8 cellular contexts compared by ENCODE assay signal in the genomic region with DNA sequence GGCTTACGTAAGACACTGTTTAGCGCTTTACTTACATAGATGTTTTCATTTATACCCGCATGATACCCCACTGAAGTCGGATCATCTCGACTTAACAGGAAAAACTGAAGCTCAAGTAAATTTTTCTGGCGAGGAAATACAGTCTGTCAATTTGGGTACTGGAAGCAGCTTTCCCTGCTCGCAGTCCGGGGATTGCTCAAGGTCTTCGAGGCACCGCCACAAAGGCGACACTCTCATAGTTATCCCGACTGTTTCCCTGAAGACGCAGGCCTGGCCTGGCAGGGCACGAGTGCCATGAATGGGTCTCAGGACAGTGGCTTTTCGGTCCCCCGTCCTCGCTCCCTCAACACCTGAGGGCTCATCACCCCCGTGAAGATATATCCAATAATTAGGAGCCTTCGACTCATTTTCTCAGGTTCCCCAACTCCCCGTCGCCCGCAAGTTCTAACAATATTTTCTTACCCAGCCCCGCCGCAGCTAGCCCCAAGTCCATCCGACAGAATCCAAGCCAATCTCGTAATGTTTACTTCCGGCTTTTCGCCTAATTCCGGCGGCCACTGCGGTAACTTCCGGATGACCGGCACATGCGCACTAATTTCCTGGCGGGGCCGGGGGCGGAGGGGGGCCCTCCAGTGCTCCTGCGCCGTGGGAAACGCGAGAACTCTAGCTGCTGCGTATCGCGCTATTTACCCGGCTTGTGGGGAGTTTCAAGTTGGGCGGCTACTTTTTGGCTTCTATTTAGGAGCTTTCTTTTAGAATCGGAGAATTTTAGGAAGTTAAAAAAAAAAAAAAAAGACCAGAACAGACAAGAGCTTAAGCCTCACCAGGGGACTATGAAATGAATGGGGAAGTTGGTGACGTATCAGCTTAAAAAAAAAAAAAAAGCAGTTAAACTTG. TPM values are rescaled to one million over a fixed set of nuclear protein-coding genes. Genes with fewer than 3 reads are reported as not detected.
DNase-seq lines count a peak whose midpoint lies in the region; ATAC-seq and TF ChIP-seq lines count a peak whose summit lies in the region.

SLU7 (minus strand) TSS at position 521 of the 897 bp plus-strand sequence. CDS start 3,787 bp downstream, outside the sequence.

- no peaks in the 10 kb centered on the region for H3K9me3 ChIP-seq in IMR-90 (ENCODE audit: control insufficient read depth, insufficient read depth, low read length)
- no peaks in the 10 kb centered on the region for H3K9me3 ChIP-seq in mucosa of descending colon

- peak within 1 kb of the TSS; percentile 77 for H2AK9ac ChIP-seq in IMR-90 (replicated peaks; ENCODE audit: low read depth, low read length, poor library complexity)

- no peak for TF ChIP-seq RAD21 in IMR-90 (IDR thresholded peaks at IDR 0.05; ENCODE audit: low read length)

- H2AFZ ChIP-seq in IMR-90 (replicated peaks; ENCODE audit: low read length, poor library complexity), result peak within 1 kb of the TSS; percentile 82

- BruUV-seq in IMR-90 (replicated peaks; lab: Mats Ljungman, UMichigan), result TSS peak; percentile 77

- H3K27me3 ChIP-seq in IMR-90 (ENCODE audit: control insufficient read depth, insufficient read depth, low read length), result no peaks in the 10 kb centered on the region

- POLR2A ChIA-PET in IMR-90 (lab: Charles Lee; ENCODE audit: unreplicated experiment), result interaction anchor here (0.6 to 0.7 kb wide), 4 partner anchors 315 to 1408 kb away, joined by 4 to 9 read pairs (median 6); no protein-coding TSS in a partner anchor

- H3K4ac ChIP-seq in IMR-90 (ENCODE audit: low read depth, low read length), result peak within 1 kb of the TSS; percentile 71

- H4K91ac ChIP-seq in IMR-90 (ENCODE audit: insufficient read depth, low read depth, low read length), result peak within 1 kb of the TSS; percentile 46

- H2AK5ac ChIP-seq in IMR-90 (ENCODE audit: low read depth, low read length), result peak within 1 kb of the TSS; percentile 60

- H3K27ac ChIP-seq in IMR-90 (ENCODE audit: insufficient read depth, low read length), result peak within 1 kb of the TSS; percentile 73

- no peak within 1 kb of the TSS for H2BK20ac ChIP-seq in IMR-90 (ENCODE audit: low read depth, low read length)

- H2BK15ac ChIP-seq in IMR-90 (ENCODE audit: low read depth, low read length), result 0 out of 3 replicates have a peak within 1 kb of the TSS, but pooled peaks have one; percentile 2

- H4K20me1 ChIP-seq in IMR-90 (ENCODE audit: insufficient read depth, low read length), result no peaks in the 10 kb centered on the region

- peak; percentile 73 for ATAC-seq in GM21528 (IDR thresholded peaks at IDR 0.05; ENCODE audit: low FRiP score, unreplicated experiment)
- peak; percentile 77 for ATAC-seq in IMR-90 (ENCODE audit: low read depth)
- peak; percentile 92 for ATAC-seq in mucosa of descending colon

- in situ Hi-C loops in IMR-90 (cut with MboI; ENCODE audit: low sequenced_read_pairs), result no loop called here

- H2BK5ac ChIP-seq in IMR-90 (ENCODE audit: low read depth, low read length, poor library complexity, severe bottlenecking), result peak within 1 kb of the TSS; percentile 83

- peak within 1 kb of the TSS; percentile 91 for H3K14ac ChIP-seq in IMR-90 (replicated peaks; ENCODE audit: low read depth, low read length)

- H2BK120ac ChIP-seq in IMR-90 (ENCODE audit: low read depth, low read length), result peak within 1 kb of the TSS; percentile 55; the same call in 1 of the 2 replicates

- CTCF ChIA-PET in IMR-90 (lab: Yijun Ruan, JAX), result interaction anchor here (0.6 to 1.2 kb wide), 3 partner anchors 12 to 1130 kb away, joined by 3 to 6 read pairs (median 4); no protein-coding TSS in a partner anchor

- H3K79me1 ChIP-seq in IMR-90 (ENCODE audit: low read depth in 1 of 2, low read length in 2 of 2), result peaks cover 16 to 37% of the 10 kb centered on the region in 2 experiments

- H3K36me3 ChIP-seq in IMR-90 (ENCODE audit: control insufficient read depth, insufficient read depth, low read length), result peaks cover 3% of the 10 kb centered on the region
- peaks cover 7% of the 10 kb centered on the region for H3K36me3 ChIP-seq in mucosa of descending colon (ENCODE audit: low read depth)

- WGBS in IMR-90 (ENCODE audit: extremely low coverage in 2 of 2, insufficient read length in 1 of 2), 2 experiments, result 1% methylated on average over 25 of the region's 48 CpGs; no CpG with 5 or more reads in 1 of the 2 experiments

- H3K4me1 ChIP-seq in IMR-90 (ENCODE audit: control insufficient read depth, insufficient read depth, low read length) (peaks cover 7% of the 10 kb centered on the region), mucosa of descending colon (ENCODE audit: low read depth) (peaks cover 12% of the 10 kb centered on the region)

- peak within 1 kb of the TSS; percentile 70 for H3K56ac ChIP-seq in IMR-90 (ENCODE audit: extremely low read depth, insufficient read depth, low read length)

- peak within 1 kb of the TSS; percentile 84 for H3K23ac ChIP-seq in IMR-90 (ENCODE audit: low read depth, low read length)

- peak within 1 kb of the TSS; percentile 89 for H3K4me2 ChIP-seq in IMR-90 (ENCODE audit: low read depth, low read length)

- peak within 1 kb of the TSS; percentile 39 for H3K18ac ChIP-seq in IMR-90 (ENCODE audit: low read depth, low read length)

- DNase-seq in DMS 273 (lab: John Stamatoyannopoulos, UW; ENCODE audit: unreplicated experiment) (peak; percentile 98), IMR-90 (peak; percentile 95), OCI-M1 (lab: John Stamatoyannopoulos, UW) (peak; percentile 97), activated T-cell treated with anti-CD3 and anti-CD28 coated beads for 24 hours (ENCODE audit: low read depth) (peak; percentile 91), epithelial cell of esophagus (ENCODE audit: low read depth) (peak; percentile 96), mucosa of descending colon (peak; percentile 94 to 96 (median 95))
- peak; percentile 93 for DNase-seq in stimulated activated CD8-positive, alpha-beta memory T cell treated with anti-CD3 and anti-CD28 coated beads, Interleukin-4, amount 100 ng/mL, for 24 hours (ENCODE audit: low read depth)

- peak; percentile 93 for TF ChIP-seq POLR2A in IMR-90 (IDR thresholded peaks at IDR 0.05; ENCODE audit: low read depth, low read length)

- H3K9me1 ChIP-seq in IMR-90 (ENCODE audit: insufficient read depth, low read length), result peaks cover 6% of the 10 kb centered on the region; the same call in 1 of the 2 replicates

- peak within 1 kb of the TSS; percentile 79 for H4K5ac ChIP-seq in IMR-90 (ENCODE audit: low read depth, low read length)

- peak within 1 kb of the TSS; percentile 77 to 96 for H4K8ac ChIP-seq in IMR-90 (ENCODE audit: low read depth in 2 of 2, low read length in 2 of 2)

- intact Hi-C loops in IMR-90 (cut with micrococcal nuclease) (no loop called here), mucosa of descending colon (cut with DNase I, micrococcal nuclease) (no loop called here)

- TF ChIP-seq CTCF in IMR-90 (conservative IDR thresholded peaks at IDR 0.05; ENCODE audit: low read depth, low read length) (no peak), epithelial cell of esophagus (IDR thresholded peaks at IDR 0.05; ENCODE audit: insufficient read depth, low read depth, low read length, missing control alignments) (no peak), mucosa of descending colon (IDR thresholded peaks at IDR 0.05) (no peak)

- H3K9ac ChIP-seq in IMR-90 (ENCODE audit: low read depth, low read length), result peak within 1 kb of the TSS; percentile 93

- H3K4me3 ChIP-seq in IMR-90 (ENCODE audit: insufficient read depth, low read depth, low read length) (peak within 1 kb of the TSS; percentile 87), epithelial cell of esophagus (ENCODE audit: low read length) (peak within 1 kb of the TSS; percentile 94), mucosa of descending colon (peak within 1 kb of the TSS; percentile 69)

- dilution Hi-C loops in IMR-90 (cut with HindIII; ENCODE audit: low sequenced_read_pairs, unreplicated experiment), result no loop called here

TF ChIP-seq in IMR-90, 13 proteins besides CTCF, POLR2A, EP300 and RAD21:
- no peak for TF ChIP-seq CHD1 (IDR thresholded peaks at IDR 0.05; ENCODE audit: low read depth, low read length)
- TF ChIP-seq BHLHE40 (IDR thresholded peaks at IDR 0.05; ENCODE audit: low read depth, low read length), result no peak
- peak; percentile 99 for TF ChIP-seq MAZ (IDR thresholded peaks at IDR 0.05; ENCODE audit: borderline replicate concordance, low read depth, low read length)

RNA-seq across cellular contexts. Expression of gene SLU7, which starts in this region (rescaled TPM):
- total RNA-seq in IMR-90 (2012; rRNA removed), result 34.2 and 49.7 TPM in 2 replicates
- 12.6 and 15.9 TPM in 2 replicates for polyA plus RNA-seq in IMR-90 (2012; rRNA removed)
- 3.2 TPM in 2 replicates for polyA plus RNA-seq in IMR-90 (2012; cell fraction: cytosol; rRNA removed)
- polyA plus RNA-seq in IMR-90 (2012; cell fraction: nucleus; rRNA removed; ENCODE audit: low replicate concordance), result 1.8 and 20.1 TPM in 2 replicates
- total RNA-seq in mucosa of descending colon, result 10 to 100 TPM; 46.4 to 52.3 (median 49.5) TPM

Comparison
In these comparisons a context has a peak if more than half of its experiments do, and no peak if none do; other contexts are left out.
1. Peak in every context shown above with its lines: DNase-seq, ATAC-seq, H3K4me3 ChIP-seq and H3K27ac ChIP-seq.